ENCODE assay signal across 20 cellular contexts in genomic region chr1:241615043-241615974, GRCh38. TPM values are rescaled to one million over a fixed set of nuclear protein-coding genes. Genes with fewer than 3 reads are reported as not detected.
DNase-seq lines count a peak whose midpoint lies in the region; ATAC-seq, FAIRE-seq and TF ChIP-seq lines count a peak whose summit lies in the region.
"Had no signal": no experiment of that assay in that cellular context is flagged by ENCODE, and none has a peak within 500 bp of the region (broad histone marks: within the 10 kb centered on the region; RNA-seq: fewer than 3 reads in every experiment).

No MANE protein-coding gene starts in this region.

- no peaks in the 10 kb centered on the region for H3K27me3 Mint-ChIP-seq in Calu3 (ENCODE audit: unreplicated experiment)
- no peaks in the 10 kb centered on the region for H3K27me3 Mint-ChIP-seq in effector memory CD8-positive, alpha-beta T cell
- H3K27me3 Mint-ChIP-seq: activated CD4-positive, alpha-beta T cell treated with anti-CD3 and anti-CD28 coated beads for 36 hours; progenitor cell of endocrine pancreas had no signal

- H3K4me1 ChIP-seq in foreskin keratinocyte, result peaks cover 14% of the 10 kb centered on the region
- H3K4me1 ChIP-seq in aorta (ENCODE audit: control insufficient read depth in 1 of 2, insufficient read depth in 2 of 2, low read length in 2 of 2), result no peaks in the 10 kb centered on the region

- H3K27ac ChIP-seq in foreskin keratinocyte, result no peak overlapping the region
- H3K27ac ChIP-seq in aorta (ENCODE audit: low read depth in 1 of 2, low read length in 2 of 2), result no peak overlapping the region
- H3K27ac ChIP-seq: heart left ventricle, thoracic aorta had no signal

- CTCF ChIA-PET in Calu3 (lab: Charles Lee), result interaction anchor here (0.6 to 1.3 kb wide), 3 partner anchors 9 to 12 kb away, joined by 3 to 6 read pairs (median 4); no protein-coding TSS in a partner anchor

- H3K4me3 ChIP-seq in aorta (ENCODE audit: low read length in 2 of 2), result no peak overlapping the region
- H3K4me3 ChIP-seq: heart left ventricle, thoracic aorta had no signal

- H3K9me3 ChIP-seq in aorta (ENCODE audit: control insufficient read depth, low read length), result no peaks in the 10 kb centered on the region
- H3K9me3 ChIP-seq: heart left ventricle, thoracic aorta had no signal

- peaks cover 12% of the 10 kb centered on the region for H3K36me3 Mint-ChIP-seq in Calu3 (ENCODE audit: insufficient read depth, unreplicated experiment)
- H3K36me3 Mint-ChIP-seq in effector memory CD8-positive, alpha-beta T cell (ENCODE audit: insufficient read depth), result no peaks in the 10 kb centered on the region

- H3K4me3 Mint-ChIP-seq in Calu3 (ENCODE audit: low read depth, unreplicated experiment), result peak overlapping the region; percentile 57
- H3K4me3 Mint-ChIP-seq in effector memory CD8-positive, alpha-beta T cell, result no peak overlapping the region
- H3K4me3 Mint-ChIP-seq: activated CD4-positive, alpha-beta T cell treated with anti-CD3 and anti-CD28 coated beads for 36 hours; T-helper 2 cell treated with Interferon-gamma antibody and Interleukin-4, amounts not matched to agents 5 μg/mL and 100 μg/mL, for 36 hours had no signal

- 42 to 46% methylated on average over 8 of the region's 8 CpGs for WGBS in aorta, 2 donors

- no peaks in the 10 kb centered on the region for H3K9me3 Mint-ChIP-seq in Calu3 (ENCODE audit: low read depth, unreplicated experiment)
- H3K9me3 Mint-ChIP-seq in effector memory CD8-positive, alpha-beta T cell, result no peaks in the 10 kb centered on the region
- H3K9me3 Mint-ChIP-seq: T-helper 2 cell treated with Interferon-gamma antibody and Interleukin-4, amounts not matched to agents 5 μg/mL and 100 μg/mL, for 36 hours had no signal

- peak; percentile 98 for FAIRE-seq in RCC 7860 (lab: Jason Lieb, UNC)
- FAIRE-seq: HTR-8/SVneo, kidney had no signal

- DNase-seq in Calu3 (peak; percentile 51), RCC 7860 (ENCODE audit: low spot score) (peak; percentile 98), foreskin keratinocyte (no peak), renal cortical epithelial cell (ENCODE audit: low read depth) (peak; percentile 98), NCI-H1436 treated with DMSO at 0.1 percent for 48 hours (lab: John Stamatoyannopoulos, UW) (no peak), aorta (no peak), GOT3 (lab: John Stamatoyannopoulos, UW) (no peak)
- no peak for DNase-seq in effector memory CD8-positive, alpha-beta T cell
- DNase-seq: activated CD4-positive, alpha-beta T cell treated with anti-CD3 and anti-CD28 coated beads for 36 hours; activated T-cell treated with anti-CD3 and anti-CD28 coated beads for 4 hours; heart left ventricle; kidney; NCI-H2171; Right ventricle myocardium superior had no signal

- no peaks in the 10 kb centered on the region for H3K36me3 ChIP-seq in aorta (ENCODE audit: control insufficient read depth in 1 of 2, insufficient read depth in 2 of 2, low read length in 1 of 2)
- H3K36me3 ChIP-seq: heart left ventricle, thoracic aorta had no signal

- peaks cover 42% of the 10 kb centered on the region for H3K4me1 Mint-ChIP-seq in Calu3 (ENCODE audit: low read depth, unreplicated experiment)
- no peaks in the 10 kb centered on the region for H3K4me1 Mint-ChIP-seq in effector memory CD8-positive, alpha-beta T cell (ENCODE audit: low read depth in 2 of 2)

- H3K27me3 ChIP-seq in foreskin keratinocyte (no peaks in the 10 kb centered on the region), aorta (ENCODE audit: control insufficient read depth in 1 of 2, insufficient read depth in 2 of 2, low read length in 1 of 2) (no peaks in the 10 kb centered on the region)
- H3K27me3 ChIP-seq: heart left ventricle had no signal

- intact Hi-C loops in Calu3 (cut with micrococcal nuclease; ENCODE audit: unreplicated experiment) (loop anchor here (1.0 to 10.0 kb wide), 2 partner anchors 12 to 369 kb away; no protein-coding TSS in a partner anchor), aorta (cut with DNase I) (no loop called here)

- H3K27ac Mint-ChIP-seq in Calu3 (ENCODE audit: unreplicated experiment), result peak overlapping the region; percentile 80
- H3K27ac Mint-ChIP-seq in effector memory CD8-positive, alpha-beta T cell, result no peak overlapping the region
- H3K27ac Mint-ChIP-seq: activated CD4-positive, alpha-beta T cell treated with anti-CD3 and anti-CD28 coated beads for 36 hours; progenitor cell of endocrine pancreas; T-helper 2 cell treated with Interferon-gamma antibody and Interleukin-4, amounts not matched to agents 5 μg/mL and 100 μg/mL, for 36 hours had no signal

- TSS peak; percentile 16 for BruUV-seq in Calu3 (replicated peaks; lab: Mats Ljungman, UMichigan)

- peak; percentile 6 for ATAC-seq in foreskin keratinocyte
- ATAC-seq in aorta (ENCODE audit: low FRiP score), result no peak
- no peak for ATAC-seq in effector memory CD8-positive, alpha-beta T cell (replicated peaks)
- ATAC-seq: activated CD4-positive, alpha-beta T cell treated with anti-CD3 and anti-CD28 coated beads for 36 hours; esophagus mucosa; heart left ventricle had no signal

- TF ChIP-seq CTCF in Calu3 (IDR thresholded peaks at IDR 0.05; ENCODE audit: unreplicated experiment) (no peak), foreskin keratinocyte (conservative IDR thresholded peaks at IDR 0.05) (no peak)

RNA-seq across cellular contexts. Expression of gene CHML, which starts 24.9 kb away (rescaled TPM):
- total RNA-seq in Calu3 (2022), result 28.2 and 30.4 TPM in 2 replicates
- total RNA-seq in foreskin keratinocyte, result 14.1 and 17.5 TPM in 2 replicates
- polyA plus RNA-seq in foreskin keratinocyte, result 1.9 and 2.5 TPM in 2 replicates
- total RNA-seq in renal cortical epithelial cell, result 13.9 and 14.0 TPM in 2 replicates
- 10 to 100 TPM in 1 of 2 donors, 1 to 10 TPM in 1; 9.9 to 13.3 TPM for total RNA-seq in aorta
- polyA plus RNA-seq in aorta, result 1 to 10 TPM; 2.6 to 3.1 TPM

RNA-seq across cellular contexts. Expression of gene OPN3, which starts 24.9 kb away (rescaled TPM):
- total RNA-seq in Calu3 (2022) (15.3 and 22.0 TPM in 2 replicates), foreskin keratinocyte (35.7 and 36.7 TPM in 2 replicates), renal cortical epithelial cell (62.5 and 114 TPM in 2 replicates), aorta (1 to 10 TPM; 5.8 to 6.5 TPM)
- polyA plus RNA-seq in foreskin keratinocyte (23.3 and 28.6 TPM in 2 replicates), aorta (10 to 100 TPM in 1 of 2 donors, 1 to 10 TPM in 1; 5.3 to 18.2 TPM)

RNA-seq across cellular contexts. Expression of gene WDR64, which starts 36.8 kb away (rescaled TPM):
- total RNA-seq in Calu3 (2022) (not detected in 2 replicates), foreskin keratinocyte (not detected in 2 replicates), renal cortical epithelial cell (0.35 TPM in 1 of 2 replicates, not detected in the other), aorta (not detected)
- polyA plus RNA-seq in foreskin keratinocyte (not detected in 2 replicates), aorta (not detected)
- total RNA-seq: activated CD4-positive, alpha-beta T cell treated with anti-CD3 and anti-CD28 coated beads for 36 hours; esophagus mucosa; heart left ventricle; kidney; myocyte; Right ventricle myocardium superior; thoracic aorta had no signal
- polyA plus RNA-seq: heart left ventricle had no signal

Comparison
In these comparisons a context has a peak if more than half of its experiments do, and no peak if none do; other contexts are left out.
1. DNase-seq: peak in Calu3 (single experiment), RCC 7860 (single experiment) and renal cortical epithelial cell (single experiment); none in foreskin keratinocyte (0 of 2), NCI-H1436 treated with DMSO at 0.1 percent for 48 hours (single experiment), aorta (0 of 2), effector memory CD8-positive, alpha-beta T cell (0 of 3) and GOT3 (single experiment).